11 cellular contexts compared by ENCODE assay signal in the genomic region with DNA sequence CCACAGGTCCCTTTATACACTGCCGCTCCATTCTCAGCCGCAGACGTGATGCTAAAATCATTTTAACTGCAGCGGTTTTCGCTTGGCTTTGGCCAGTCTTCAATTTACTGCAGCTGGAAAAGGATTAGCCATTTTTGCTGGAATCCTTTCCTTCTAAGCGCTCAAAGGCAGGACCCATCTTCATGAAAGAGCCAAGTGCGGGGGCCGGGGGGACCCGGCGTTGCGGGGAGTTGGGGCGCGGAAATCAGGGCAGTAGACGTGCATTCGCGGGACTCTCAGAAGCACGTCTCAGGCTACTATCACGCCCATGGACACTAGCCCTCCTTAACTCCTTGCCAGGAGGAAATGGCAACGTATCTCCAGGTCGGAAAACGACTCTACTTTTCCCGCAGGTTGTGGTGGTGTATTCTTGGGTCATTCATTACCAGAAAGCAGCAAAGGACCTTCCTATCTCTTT. TPM values are rescaled to one million over a fixed set of nuclear protein-coding genes. Genes with fewer than 3 reads are reported as not detected.
DNase-seq lines count a peak whose midpoint lies in the region; ATAC-seq, FAIRE-seq and TF ChIP-seq lines count a peak whose summit lies in the region.
"Had no signal": no experiment of that assay in that cellular context is flagged by ENCODE, and none has a peak within 500 bp of the region (broad histone marks: within the 10 kb centered on the region; RNA-seq: fewer than 3 reads in every experiment).

No MANE protein-coding gene starts in this region.

- no peak for FAIRE-seq in RCC 7860 (lab: Jason Lieb, UNC)
- FAIRE-seq: GM12891 had no signal

- peak; percentile 47 for DNase-seq in ELR (ENCODE audit: low read depth)
- DNase-seq in PC-3 = peak; percentile 7
- peak; percentile 17 for DNase-seq in glomerular visceral epithelial cell (ENCODE audit: extremely low spot score)
- DNase-seq in sigmoid colon = no peak
- DNase-seq in RCC 7860 (ENCODE audit: low spot score) = no peak
- DNase-seq in NCI-H2107 (lab: John Stamatoyannopoulos, UW) = no peak
- no peak for DNase-seq in NOMO-1 (lab: John Stamatoyannopoulos, UW; ENCODE audit: unreplicated experiment in 2 of 2)
- DNase-seq: left cardiac atrium, Peyer's patch had no signal

- H3K27ac ChIP-seq in PC-3 (ENCODE audit: low read length) (no peak overlapping the region), sigmoid colon (no peak overlapping the region)
- H3K27ac ChIP-seq: Peyer's patch had no signal

- H3K4me1 ChIP-seq in PC-3 (ENCODE audit: insufficient read depth, low read length) (no peaks in the 10 kb centered on the region), sigmoid colon (peaks cover 0 to 64% (median 53%) of the 10 kb centered on the region in 4 donors)

- H3K4me3 ChIP-seq in PC-3 (ENCODE audit: low read length) = peak overlapping the region; percentile 72
- peak overlapping the region; percentile 2 to 55 (median 44) for H3K4me3 ChIP-seq in sigmoid colon

- H3K36me3 ChIP-seq in PC-3 (ENCODE audit: low read depth, low read length) = no peaks in the 10 kb centered on the region
- H3K36me3 ChIP-seq in sigmoid colon = no peaks in the 10 kb centered on the region
- H3K36me3 ChIP-seq: Peyer's patch had no signal

- no peak for TF ChIP-seq EP300 in sigmoid colon (IDR thresholded peaks at IDR 0.05)

- intact Hi-C loops in PC-3 (cut with micrococcal nuclease) = loop anchor here (2.0 to 10.0 kb wide), 6 partner anchors 167 to 1630 kb away; a partner anchor contains a TSS
- intact Hi-C loops in sigmoid colon (cut with DNase I) = loop anchor here (10.0 kb wide), 1 partner anchor 337 kb away; no protein-coding TSS in a partner anchor

- CTCF ChIA-PET in PC-3 (lab: Charles Lee) = interaction anchor here (0.6 to 1.5 kb wide), 6 partner anchors 114 to 1630 kb away, joined by 3 to 9 read pairs (median 6); no protein-coding TSS in a partner anchor

- no peaks in the 10 kb centered on the region for H3K9me2 ChIP-seq in PC-3 (replicated peaks; ENCODE audit: low read length)

- POLR2A ChIA-PET in PC-3 (lab: Charles Lee; ENCODE audit: unreplicated experiment) = no interaction called here

- H3F3A ChIP-seq in PC-3 (ENCODE audit: low read length, unreplicated experiment) = no peaks in the 10 kb centered on the region

- WGBS in sigmoid colon, 2 donors = 3 to 7% methylated on average over 22 of the region's 22 CpGs

- no peak overlapping the region for H3K9ac ChIP-seq in PC-3 (ENCODE audit: low read length)

- 0 out of 2 replicates have a peak, but pooled peaks cover 3% of the 10 kb centered on the region for H3K27me3 ChIP-seq in PC-3 (ENCODE audit: low read length)
- H3K27me3 ChIP-seq in sigmoid colon = peaks cover 16 to 31% (median 21%) of the 10 kb centered on the region in 3 donors

- no peak for ATAC-seq in PC-3
- ATAC-seq in GM21737 (IDR thresholded peaks at IDR 0.05; ENCODE audit: unreplicated experiment) = no peak

- H3K79me2 ChIP-seq in PC-3 (ENCODE audit: low read length) = no peaks in the 10 kb centered on the region

- H2AFZ ChIP-seq in PC-3 (ENCODE audit: low read length) = peak overlapping the region; percentile 98

- H4K20me1 ChIP-seq in PC-3 (ENCODE audit: low read length) = no peaks in the 10 kb centered on the region

- no peak for TF ChIP-seq POLR2A in sigmoid colon (IDR thresholded peaks at IDR 0.05)

- H3K9me3 ChIP-seq in PC-3 (ENCODE audit: low read length) (no peaks in the 10 kb centered on the region), sigmoid colon (no peaks in the 10 kb centered on the region)

- H3K4me2 ChIP-seq in PC-3 (ENCODE audit: low read length) = peak overlapping the region; percentile 92

- TF ChIP-seq CTCF in PC-3 (conservative IDR thresholded peaks at IDR 0.05; ENCODE audit: low read depth, low read length) = no peak
- TF ChIP-seq CTCF in sigmoid colon (IDR thresholded peaks at IDR 0.05) = no peak

- BruUV-seq in PC-3 (replicated peaks; lab: Mats Ljungman, UMichigan) = no TSS peak

RNA-seq across cellular contexts. Expression of a gene that starts 1.7 kb away (rescaled TPM):
- 0.11 and 0.23 TPM in 2 replicates for total RNA-seq in PC-3 (2014; rRNA removed)
- total RNA-seq in sigmoid colon = 1 to 10 TPM in 3 of 4 donors, under 1 TPM in 1; 0.49 to 1.9 (median 1.4) TPM
- polyA plus RNA-seq in sigmoid colon = under 1 TPM in 2 of 3 donors, not detected in 1; under 0.01 to 0.34 TPM

Comparison
In these comparisons a context has a peak if more than half of its experiments do, and no peak if none do; other contexts are left out.
1. DNase-seq: peak in ELR (single experiment), PC-3 (single experiment) and glomerular visceral epithelial cell (single experiment); none in sigmoid colon (single experiment), RCC 7860 (single experiment), NCI-H2107 (single experiment) and NOMO-1 (0 of 2).